In genomic region chr3:141440942-141441341, GRCh38 we compare ENCODE assay signal across 8 cellular contexts. TPM values are rescaled to one million over a fixed set of nuclear protein-coding genes. Genes with fewer than 3 reads are reported as not detected.
A peak's percentile ranks its signal among the peaks of the same experiment; 100 is the strongest.
DNase-seq lines count a peak whose midpoint lies in the region; ATAC-seq, FAIRE-seq and TF ChIP-seq lines count a peak whose summit lies in the region.

No MANE protein-coding gene starts in this region.

- H3K36me3 Mint-ChIP-seq in activated CD8-positive, alpha-beta memory T cell treated with anti-CD3 and anti-CD28 coated beads, Interleukin-2, amount 10 ng/mL, durations not matched to agents 7 days and 5 days = peaks cover 44% of the 10 kb centered on the region

- no peaks in the 10 kb centered on the region for H4K20me1 ChIP-seq in endothelial cell of umbilical vein (replicated peaks; ENCODE audit: control insufficient read depth, extremely low read depth, insufficient read depth, low read length)

- H3K4me1 ChIP-seq in endothelial cell of umbilical vein (ENCODE audit: control insufficient read depth, extremely low read depth, insufficient read depth, low read length) (peaks cover 13% of the 10 kb centered on the region), small intestine (ENCODE audit: control insufficient read depth in 2 of 2, insufficient read depth in 1 of 2, low read depth in 1 of 2, low read length in 1 of 2) (peaks cover 3 to 5% of the 10 kb centered on the region in 2 donors)

- CTCF ChIA-PET in activated CD8-positive, alpha-beta memory T cell treated with anti-CD3 and anti-CD28 coated beads, Interleukin-2, amount 10 ng/mL, durations not matched to agents 7 days and 5 days (lab: Charles Lee) = interaction anchor here (0.8 to 5.9 kb wide), 27 partner anchors 9 to 209 kb away, joined by 3 to 88 read pairs (median 10); partner anchors contain the start of gene PXYLP1
- CTCF ChIA-PET in endothelial cell of umbilical vein (lab: Charles Lee) (interaction anchor here (0.5 to 8.2 kb wide), 21 partner anchors 9 to 146 kb away, joined by 3 to 84 read pairs (median 8); partner anchors contain the start of gene ZBTB38), RWPE1 (lab: Yijun Ruan, JAX) (interaction anchor here (0.5 to 2.0 kb wide), 3 partner anchors 53 to 121 kb away, joined by 3 to 11 read pairs (median 3); no protein-coding TSS in a partner anchor)

- H3K27ac Mint-ChIP-seq in activated CD8-positive, alpha-beta memory T cell treated with anti-CD3 and anti-CD28 coated beads, Interleukin-2, amount 10 ng/mL, durations not matched to agents 7 days and 5 days = peak overlapping the region; percentile 92

- no peaks in the 10 kb centered on the region for H3K9me3 Mint-ChIP-seq in activated CD8-positive, alpha-beta memory T cell treated with anti-CD3 and anti-CD28 coated beads, Interleukin-2, amount 10 ng/mL, durations not matched to agents 7 days and 5 days (ENCODE audit: low read depth)

- H3K9ac ChIP-seq in endothelial cell of umbilical vein (replicated peaks; ENCODE audit: extremely low read depth, insufficient read depth, low read length) = no peak overlapping the region

- no peak overlapping the region for H2AFZ ChIP-seq in endothelial cell of umbilical vein (ENCODE audit: low read depth, low read length)

- peaks cover 28% of the 10 kb centered on the region for H3K79me2 ChIP-seq in endothelial cell of umbilical vein (ENCODE audit: control insufficient read depth, insufficient read depth, low read length)

- FAIRE-seq in endothelial cell of umbilical vein (lab: Jason Lieb, UNC) (no peak), small intestine (lab: Jason Lieb, UNC) (no peak)

- TF ChIP-seq POLR2A in endothelial cell of umbilical vein (IDR thresholded peaks at IDR 0.05; ENCODE audit: low read depth, low read length) = no peak

- no peak for DNase-seq in activated CD8-positive, alpha-beta memory T cell treated with anti-CD3 and anti-CD28 coated beads, Interleukin-2, amount 10 ng/mL, durations not matched to agents 7 days and 5 days
- no peak for DNase-seq in activated CD8-positive, alpha-beta memory T cell treated with anti-CD3 and anti-CD28 coated beads for 24 hours
- DNase-seq in endothelial cell of umbilical vein (ENCODE audit: low read depth, low spot score) (no peak), substantia nigra (lab: John Stamatoyannopoulos, UW) (no peak), small intestine (no peak), RWPE1 (ENCODE audit: low spot score) (no peak)

- no peak overlapping the region for H3K4me2 ChIP-seq in endothelial cell of umbilical vein (ENCODE audit: insufficient read depth, low read length)

- ATAC-seq in activated CD8-positive, alpha-beta memory T cell treated with anti-CD3 and anti-CD28 coated beads, Interleukin-2, amount 10 ng/mL, durations not matched to agents 7 days and 5 days = peak; percentile 35
- peak; percentile 18 for ATAC-seq in HG03439 (IDR thresholded peaks at IDR 0.05; ENCODE audit: unreplicated experiment)
- ATAC-seq in GM21529 (IDR thresholded peaks at IDR 0.05; ENCODE audit: unreplicated experiment) = no peak

- peak overlapping the region; percentile 60 for H3K4me3 Mint-ChIP-seq in activated CD8-positive, alpha-beta memory T cell treated with anti-CD3 and anti-CD28 coated beads, Interleukin-2, amount 10 ng/mL, durations not matched to agents 7 days and 5 days

- 96 to 100% (median 96%) methylated on average over 3 of the region's 3 CpGs for WGBS in small intestine, 3 donors

- no peak overlapping the region for H3K4me3 ChIP-seq in endothelial cell of umbilical vein (replicated peaks in 1 of 3; ENCODE audit: insufficient read depth in 1 of 3, low read depth in 1 of 3, low read length in 3 of 3)
- no peak overlapping the region for H3K4me3 ChIP-seq in small intestine (ENCODE audit: low read depth in 1 of 2, low read length in 2 of 2)

- TF ChIP-seq CTCF in endothelial cell of umbilical vein (IDR thresholded peaks at IDR 0.05; ENCODE audit: extremely low read depth in 1 of 2, insufficient read depth in 1 of 2, low read depth in 1 of 2, low read length in 2 of 2) = no peak
- TF ChIP-seq CTCF in RWPE1 (conservative IDR thresholded peaks at IDR 0.05; ENCODE audit: low read depth) = no peak

- intact Hi-C loops in endothelial cell of umbilical vein (cut with micrococcal nuclease) = loop anchor here (1.0 to 2.0 kb wide), 5 partner anchors 28 to 130 kb away; partner anchors contain the start of gene ZBTB38

- H3K36me3 ChIP-seq in endothelial cell of umbilical vein (ENCODE audit: control insufficient read depth in 2 of 2, extremely low read depth in 1 of 2, insufficient read depth in 2 of 2, low read length in 2 of 2) (peaks cover 24 to 33% of the 10 kb centered on the region in 2 experiments), small intestine (ENCODE audit: control insufficient read depth in 2 of 2, insufficient read depth in 2 of 2, low read length in 2 of 2) (peaks cover 15 to 29% of the 10 kb centered on the region in 2 donors)

- dilution Hi-C loops in endothelial cell of umbilical vein (cut with MboI; ENCODE audit: extremely low pct_ligation_motif_present, low sequenced_read_pairs) = no loop called here

- BruUV-seq in endothelial cell of umbilical vein (replicated peaks; lab: Mats Ljungman, UMichigan) = no TSS peak

- POLR2A ChIA-PET in endothelial cell of umbilical vein (lab: Charles Lee) = interaction anchor here (0.7 to 0.8 kb wide), 2 partner anchors 32 to 64 kb away, joined by 3 to 8 read pairs; no protein-coding TSS in a partner anchor
- POLR2A ChIA-PET in RWPE1 (lab: Yijun Ruan, JAX; ENCODE audit: low non-redundant PET) = no interaction called here

- H3K27ac ChIP-seq in endothelial cell of umbilical vein (ENCODE audit: insufficient read depth, low read depth, low read length) (peak overlapping the region; percentile 2), substantia nigra (ENCODE audit: low read depth, low read length, poor library complexity, severe bottlenecking) (peak overlapping the region; percentile 23), small intestine (ENCODE audit: low read depth in 1 of 2, low read length in 1 of 2) (peak overlapping the region in 1 of 2 donors; percentile 32), RWPE1 (no peak overlapping the region)

- H3K27me3 ChIP-seq in endothelial cell of umbilical vein (ENCODE audit: control insufficient read depth in 2 of 2, insufficient read depth in 2 of 2, low read length in 2 of 2) (no peaks in the 10 kb centered on the region), small intestine (ENCODE audit: control insufficient read depth in 2 of 2, insufficient read depth in 2 of 2, low read length in 2 of 2) (no peaks in the 10 kb centered on the region)

- H3K9me3 ChIP-seq in endothelial cell of umbilical vein (replicated peaks; ENCODE audit: control insufficient read depth, insufficient read depth, low read length) (no peaks in the 10 kb centered on the region), small intestine (ENCODE audit: control insufficient read depth, low read depth) (no peaks in the 10 kb centered on the region)

- no peaks in the 10 kb centered on the region for H3K9me1 ChIP-seq in endothelial cell of umbilical vein (replicated peaks; ENCODE audit: control insufficient read depth, extremely low read depth, insufficient read depth, low read length)

- H3K27me3 Mint-ChIP-seq in activated CD8-positive, alpha-beta memory T cell treated with anti-CD3 and anti-CD28 coated beads, Interleukin-2, amount 10 ng/mL, durations not matched to agents 7 days and 5 days = no peaks in the 10 kb centered on the region

- H3K4me1 Mint-ChIP-seq in activated CD8-positive, alpha-beta memory T cell treated with anti-CD3 and anti-CD28 coated beads, Interleukin-2, amount 10 ng/mL, durations not matched to agents 7 days and 5 days = peaks cover 38% of the 10 kb centered on the region

TF ChIP-seq in endothelial cell of umbilical vein, 7 proteins besides CTCF, POLR2A, EP300 and RAD21:
- TF ChIP-seq EZH2 (IDR thresholded peaks at IDR 0.05; ENCODE audit: borderline replicate concordance, low read depth, low read length, severe bottlenecking) = no peak
- no peak for TF ChIP-seq POLR2AphosphoS5 (IDR thresholded peaks at IDR 0.05; ENCODE audit: insufficient read depth, low read depth, low read length)
- no peak for TF ChIP-seq GATA2 (IDR thresholded peaks at IDR 0.05; ENCODE audit: insufficient read depth, insufficient read length, low read depth, low read length)
- TF ChIP-seq MYC (IDR thresholded peaks at IDR 0.05; ENCODE audit: low read depth, low read length) = no peak
- TF ChIP-seq FOS (IDR thresholded peaks at IDR 0.05; ENCODE audit: borderline replicate concordance, insufficient read depth, low read length) = no peak
- TF ChIP-seq JUN (IDR thresholded peaks at IDR 0.05; ENCODE audit: borderline replicate concordance, insufficient read depth, insufficient read length, low read depth) = no peak
- no peak for TF ChIP-seq MAX (IDR thresholded peaks at IDR 0.05; ENCODE audit: insufficient read depth, insufficient read length)

RNA-seq across cellular contexts. Expression of gene RASA2, which starts 45.9 kb away (rescaled TPM):
- total RNA-seq in activated CD8-positive, alpha-beta memory T cell treated with anti-CD3 and anti-CD28 coated beads, Interleukin-2, amount 10 ng/mL, durations not matched to agents 7 days and 5 days = 10 to 100 TPM; 42.4 to 54.8 TPM
- total RNA-seq in endothelial cell of umbilical vein = 14.2 and 20.2 TPM in 2 replicates
- polyA plus RNA-seq in endothelial cell of umbilical vein (3.0 and 3.1 TPM in 2 replicates), small intestine (1 to 10 TPM; 3.8 to 4.9 (median 3.9) TPM)
- 2.8 and 3.5 TPM in 2 replicates for polyA plus RNA-seq in endothelial cell of umbilical vein (2011; cell fraction: cytosol; rRNA removed)
- polyA plus RNA-seq in endothelial cell of umbilical vein (2011; cell fraction: nucleus; rRNA removed) = 23.1 and 33.2 TPM in 2 replicates
- 6.6 and 8.6 TPM in 2 replicates for polyA plus RNA-seq in endothelial cell of umbilical vein (2012)
- 13.6 and 14.0 TPM in 2 replicates for polyA minus RNA-seq in endothelial cell of umbilical vein
- polyA minus RNA-seq in endothelial cell of umbilical vein (2011; cell fraction: cytosol; rRNA and poly(A)+ RNA removed) = 4.9 TPM
- 21.7 and 35.2 TPM in 2 replicates for polyA minus RNA-seq in endothelial cell of umbilical vein (2011; cell fraction: nucleus; rRNA and poly(A)+ RNA removed)
